ENCODE assay signal across 29 cellular contexts in genomic region chr6:129243377-129243776, GRCh38.
"Had no signal": no experiment of that assay in that cellular context is flagged by ENCODE, and none has a peak within 500 bp of the region (broad histone marks: within the 10 kb centered on the region; RNA-seq: fewer than 3 reads in every experiment).

No MANE protein-coding gene starts in this region.

- ATAC-seq: activated CD4-positive, alpha-beta T cell treated with anti-CD3 and anti-CD28 coated beads for 36 hours; activated CD4-positive, CD25-positive, alpha-beta regulatory T cell treated with anti-CD3 and anti-CD28 coated beads, Interleukin-2, amount 50 U/mL, for 24 hours; activated CD8-positive, alpha-beta T cell treated with anti-CD3 and anti-CD28 coated beads, Interleukin-2, amount 10 ng/mL, durations not matched to agents 7 days and 5 days; activated naive CD4-positive, alpha-beta T cell treated with anti-CD3 and anti-CD28 coated beads, Interleukin-2, amount 50 U/mL, for 72 hours; activated T-cell treated with anti-CD3 and anti-CD28 coated beads, Interleukin-2, amount 50 U/mL, for 4 hours had no signal

- FAIRE-seq: TTC549 had no signal

- H3K4me1 Mint-ChIP-seq: activated CD4-positive, alpha-beta T cell treated with anti-CD3 and anti-CD28 coated beads for 36 hours; activated CD4-positive, alpha-beta T cell treated with anti-CD3 and anti-CD28 coated beads, Interleukin-2, amount 10 ng/mL, durations not matched to agents 7 days and 5 days had no signal

- H3K4me3 ChIP-seq: adrenal gland, PC-9, SK-N-MC had no signal

- H3K27me3 ChIP-seq: adrenal gland had no signal

- H3K4me3 Mint-ChIP-seq: activated CD4-positive, alpha-beta T cell treated with anti-CD3 and anti-CD28 coated beads for 36 hours; activated CD4-positive, alpha-beta T cell treated with anti-CD3 and anti-CD28 coated beads, Interleukin-2, amount 10 ng/mL, durations not matched to agents 7 days and 5 days; activated CD8-positive, alpha-beta T cell treated with anti-CD3 and anti-CD28 coated beads, Interleukin-2, amount 10 ng/mL, durations not matched to agents 7 days and 5 days; activated naive CD4-positive, alpha-beta T cell treated with anti-CD3 and anti-CD28 coated beads for 36 hours; activated T-cell treated with anti-CD3 and anti-CD28 coated beads, Interleukin-2, amount 50 U/mL, for 4 hours; activated T-helper 1 cell treated with anti-CD3 and anti-CD28 coated beads, Interleukin-12 subunit alpha, Interleukin-12 subunit beta, Interleukin-2, Interleukin-4 antibody, amounts not matched to agents 30 ng/mL and 10 ng/mL and 1 ng/mL, durations not matched to agents 14 hours and 24 hours and 36 hours; brain had no signal

- H3K9me3 Mint-ChIP-seq: activated CD4-positive, alpha-beta T cell treated with anti-CD3 and anti-CD28 coated beads, Interleukin-2, amount 10 ng/mL, durations not matched to agents 7 days and 5 days; activated naive CD4-positive, alpha-beta T cell treated with anti-CD3 and anti-CD28 coated beads for 36 hours; activated naive CD4-positive, alpha-beta T cell treated with anti-CD3 and anti-CD28 coated beads, Interleukin-2, amount 50 U/mL, for 72 hours; activated T-cell treated with anti-CD3 and anti-CD28 coated beads, Interleukin-2, amount 50 U/mL, for 4 hours; activated T-helper 1 cell treated with anti-CD3 and anti-CD28 coated beads, Interleukin-12 subunit alpha, Interleukin-12 subunit beta, Interleukin-2, Interleukin-4 antibody, amounts not matched to agents 30 ng/mL and 10 ng/mL and 1 ng/mL, durations not matched to agents 14 hours and 24 hours and 36 hours had no signal

- H3K27ac Mint-ChIP-seq: activated CD4-positive, alpha-beta T cell treated with anti-CD3 and anti-CD28 coated beads for 36 hours; activated CD4-positive, alpha-beta T cell treated with anti-CD3 and anti-CD28 coated beads, Interleukin-2, amount 10 ng/mL, durations not matched to agents 7 days and 5 days; activated CD8-positive, alpha-beta T cell treated with anti-CD3 and anti-CD28 coated beads, Interleukin-2, amount 10 ng/mL, durations not matched to agents 7 days and 5 days; activated naive CD4-positive, alpha-beta T cell treated with anti-CD3 and anti-CD28 coated beads for 36 hours; activated naive CD4-positive, alpha-beta T cell treated with anti-CD3 and anti-CD28 coated beads, Interleukin-2, amount 50 U/mL, for 72 hours; activated T-helper 1 cell treated with anti-CD3 and anti-CD28 coated beads, Interleukin-12 subunit alpha, Interleukin-12 subunit beta, Interleukin-2, Interleukin-4 antibody, amounts not matched to agents 30 ng/mL and 10 ng/mL and 1 ng/mL, durations not matched to agents 14 hours and 24 hours and 36 hours; brain had no signal

- H3K9me3 ChIP-seq: adrenal gland had no signal

- H3K27me3 Mint-ChIP-seq: brain had no signal

- H3K36me3 ChIP-seq: adrenal gland had no signal

- H3K36me3 Mint-ChIP-seq: activated naive CD4-positive, alpha-beta T cell treated with anti-CD3 and anti-CD28 coated beads, Interleukin-2, amount 50 U/mL, for 72 hours; brain had no signal

- DNase-seq: activated CD4-positive, alpha-beta T cell treated with anti-CD3 and anti-CD28 coated beads for 36 hours; activated CD4-positive, alpha-beta T cell treated with anti-CD3 and anti-CD28 coated beads, Interleukin-2, amount 10 ng/mL, durations not matched to agents 7 days and 5 days; activated CD4-positive, alpha-beta T cell treated with anti-CD3 and anti-CD28 coated beads, Interleukin-2, amount 50 U/mL, for 48 hours; activated CD8-positive, alpha-beta T cell treated with anti-CD3 and anti-CD28 coated beads, Interleukin-2, amount 10 ng/mL, durations not matched to agents 7 days and 5 days; activated gamma-delta T cell treated with Interleukin-2 at 50 U/mL for 16 hours; activated naive CD4-positive, alpha-beta T cell treated with anti-CD3 and anti-CD28 coated beads for 36 hours; activated T-cell treated with anti-CD3 and anti-CD28 coated beads for 4 hours; activated T-cell treated with anti-CD3 and anti-CD28 coated beads, Interleukin-2, amount 50 U/mL, for 4 hours; adrenal gland; anterior cingulate cortex; MM.1S; MV-4-11; NCI-H1092; NCI-H1436 treated with DMSO at 0.1 percent for 48 hours; NCI-H1694 treated with DMSO at 0.1 percent for 48 hours; NCI-H2029 treated with DMSO at 0.1 percent for 48 hours; NCI-H2107; NCI-H2171; NCI-H510A; NCI-H526; NCI-H748 treated with DMSO at 0.1 percent for 48 hours; PC-9 had no signal

- H3K27ac ChIP-seq: adrenal gland, KMS-11, PC-9, SK-N-MC had no signal
